In the genomic region with DNA sequence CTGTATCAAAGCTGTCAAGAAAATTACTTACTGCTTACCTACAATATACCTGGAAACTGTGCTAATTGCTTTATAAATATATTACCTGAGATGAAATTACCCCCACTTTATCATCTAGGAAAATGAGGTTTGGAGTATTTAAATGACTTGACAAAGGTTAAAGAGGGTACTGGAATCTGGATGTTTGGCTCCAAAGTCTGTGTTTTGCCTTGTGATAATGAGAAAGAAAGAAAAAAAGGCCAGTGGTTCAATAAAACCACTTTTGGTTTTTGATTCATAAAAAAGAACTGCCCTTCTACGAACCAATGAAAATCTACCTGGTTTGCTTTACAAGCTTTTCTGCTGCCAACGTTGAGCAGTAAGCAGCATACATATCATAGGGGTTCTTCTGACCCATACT, we compare ENCODE assay signal across 27 cellular contexts.
"Had no signal": no experiment of that assay in that cellular context is flagged by ENCODE, and none has a peak within 500 bp of the region (broad histone marks: within the 10 kb centered on the region; RNA-seq: fewer than 3 reads in every experiment).

No MANE protein-coding gene starts in this region.

- H3K4me1 ChIP-seq: prostate gland, right atrium auricular region, sigmoid colon, tibial nerve had no signal

- H3K27ac ChIP-seq: coronary artery, heart right ventricle, prostate gland, right atrium auricular region, sigmoid colon, thoracic aorta, tibial nerve, upper lobe of left lung had no signal

- DNase-seq: effector memory CD8-positive, alpha-beta T cell; erythroblast; esophagus squamous epithelium; foreskin melanocyte; glutamatergic neuron; heart right ventricle; hippocampal formation; left cardiac atrium; left ventricle myocardium superior; mesendoderm; midbrain; naive thymus-derived CD8-positive, alpha-beta T cell; nephron progenitor cell; nucleus accumbens; sigmoid colon; stimulated activated CD4-positive, alpha-beta T cell treated with anti-CD3 and anti-CD28 coated beads, Interleukin-2, amount 100 ng/mL, for 24 hours; stimulated activated CD4-positive, alpha-beta T cell treated with anti-CD3 and anti-CD28 coated beads, Interleukin-4, amount 100 ng/mL, for 24 hours; upper lobe of left lung had no signal

- ATAC-seq: effector memory CD8-positive, alpha-beta T cell; heart right ventricle; left cardiac atrium; left ventricle myocardium superior; naive thymus-derived CD8-positive, alpha-beta T cell; stimulated activated effector memory CD8-positive, alpha-beta T cell treated with anti-CD3 and anti-CD28 coated beads, Interleukin-12 subunit alpha, Interleukin-12 subunit beta, amount 100 ng/mL, for 72 hours had no signal

- H3K9me3 ChIP-seq: esophagus squamous epithelium, heart right ventricle, prostate gland, right atrium auricular region, sigmoid colon, thoracic aorta, tibial nerve, upper lobe of left lung had no signal

- H3K36me3 ChIP-seq: esophagus squamous epithelium, heart right ventricle, prostate gland, right atrium auricular region, sigmoid colon, thoracic aorta, tibial nerve, upper lobe of left lung had no signal

- H3K27me3 ChIP-seq: esophagus squamous epithelium, heart right ventricle, right atrium auricular region, sigmoid colon, tibial nerve, upper lobe of left lung had no signal

- H3K4me3 ChIP-seq: coronary artery, esophagus squamous epithelium, heart right ventricle, prostate gland, right atrium auricular region, sigmoid colon, thoracic aorta, tibial nerve, upper lobe of left lung had no signal

- FAIRE-seq: endometrium, islet of Langerhans, urothelium cell line had no signal
